ENCODE assay signal across 8 cellular contexts in genomic region chr13:49240017-49240416, GRCh38.
DNase-seq lines count a peak whose midpoint lies in the region; ATAC-seq and TF ChIP-seq lines count a peak whose summit lies in the region.

No MANE protein-coding gene starts in this region.

- no peak overlapping the region for H3K4me3 ChIP-seq in neutrophil (ENCODE audit: low read depth in 1 of 2, low read length in 1 of 2)

- no peak overlapping the region for H3K4me3 Mint-ChIP-seq in central memory CD8-positive, alpha-beta T cell

- H3K9me3 ChIP-seq in neutrophil = no peaks in the 10 kb centered on the region

- H3K36me3 ChIP-seq in neutrophil = no peaks in the 10 kb centered on the region

- no peak overlapping the region for H3K27ac ChIP-seq in neutrophil

- TF ChIP-seq CTCF in neutrophil (IDR thresholded peaks at IDR 0.05) = peak; percentile 57

- H3K4me1 Mint-ChIP-seq in central memory CD8-positive, alpha-beta T cell = no peaks in the 10 kb centered on the region

- DNase-seq in CD1c-positive myeloid dendritic cell (ENCODE audit: extremely low spot score) (peak; percentile 47), RKO (ENCODE audit: low spot score) (peak; percentile 64), DMS79 (lab: John Stamatoyannopoulos, UW) (no peak)
- DNase-seq in central memory CD8-positive, alpha-beta T cell (ENCODE audit: low spot score in 2 of 2) = peak in 1 of 2 donors; percentile 22

- ATAC-seq in GM18502 (IDR thresholded peaks at IDR 0.05; ENCODE audit: poor library complexity, unreplicated experiment) (peak; percentile 47), HG02623 (IDR thresholded peaks at IDR 0.05; ENCODE audit: unreplicated experiment) (no peak), GM21576 (IDR thresholded peaks at IDR 0.05; ENCODE audit: unreplicated experiment) (no peak)
- ATAC-seq in central memory CD8-positive, alpha-beta T cell (replicated peaks; ENCODE audit: extremely low read depth, poor library complexity, severe bottlenecking) = peak; percentile 76

- H3K27ac Mint-ChIP-seq in central memory CD8-positive, alpha-beta T cell (ENCODE audit: low read depth) = no peak overlapping the region

- H3K27me3 ChIP-seq in neutrophil = no peaks in the 10 kb centered on the region

- no peaks in the 10 kb centered on the region for H3K27me3 Mint-ChIP-seq in central memory CD8-positive, alpha-beta T cell

- no peaks in the 10 kb centered on the region for H3K9me3 Mint-ChIP-seq in central memory CD8-positive, alpha-beta T cell

- H3K36me3 Mint-ChIP-seq in central memory CD8-positive, alpha-beta T cell (ENCODE audit: insufficient read depth) = peaks cover 2% of the 10 kb centered on the region

- peaks cover 8% of the 10 kb centered on the region in 2 experiments for H3K4me1 ChIP-seq in neutrophil (ENCODE audit: control insufficient read depth in 1 of 2, insufficient read depth in 1 of 2, low read depth in 1 of 2, low read length in 1 of 2)

Comparison
In these comparisons a context has a peak if more than half of its experiments do, and no peak if none do; other contexts are left out.
1. ATAC-seq: peak in GM18502 (single experiment) and central memory CD8-positive, alpha-beta T cell (single experiment); none in HG02623 (single experiment) and GM21576 (single experiment).